Comparison of ENCODE assay signal across 9 cellular contexts in the genomic region with DNA sequence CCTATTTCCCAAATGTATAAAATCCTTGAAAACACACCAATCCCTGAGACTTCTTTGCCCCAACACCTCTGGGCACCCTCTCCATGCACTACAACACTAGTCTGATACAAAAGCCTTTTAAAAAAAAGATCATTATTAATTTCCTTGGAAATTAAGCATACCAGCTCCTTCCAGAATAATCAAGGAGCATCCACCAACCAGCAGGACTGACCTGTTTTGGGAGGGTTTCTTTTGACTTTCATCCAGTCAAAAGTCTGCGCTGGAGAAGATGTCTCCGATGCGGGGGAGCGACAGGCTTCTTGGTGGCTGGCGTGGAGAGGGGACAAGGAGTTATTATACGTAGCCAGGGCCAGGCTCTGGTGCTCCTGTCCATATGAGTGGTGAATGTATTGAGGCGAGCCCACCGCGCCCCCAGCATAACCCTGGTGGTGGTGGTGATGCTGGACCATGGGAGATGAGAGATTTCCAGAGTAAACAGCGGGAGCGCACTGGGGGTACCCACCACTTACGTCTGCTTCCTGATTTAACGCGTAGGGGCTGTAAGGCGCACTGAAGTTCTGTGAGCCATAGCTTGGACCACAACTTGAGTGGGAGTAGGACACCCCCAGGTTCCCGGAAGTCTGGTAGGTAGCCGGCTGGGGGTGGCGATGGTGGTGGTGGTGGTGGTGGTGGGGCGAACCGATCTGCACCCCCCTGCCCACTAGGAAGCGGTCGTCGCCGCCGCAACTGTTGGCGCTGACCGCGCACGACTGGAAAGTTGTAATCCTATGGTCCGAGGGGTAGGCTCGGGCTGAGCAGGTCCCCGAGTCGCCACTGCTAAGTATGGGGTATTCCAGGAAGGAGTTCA. TPM values are rescaled to one million over a fixed set of nuclear protein-coding genes. Genes with fewer than 3 reads are reported as not detected.
A peak's percentile ranks its signal among the peaks of the same experiment; 100 is the strongest.
DNase-seq lines count a peak whose midpoint lies in the region; TF ChIP-seq lines count a peak whose summit lies in the region.
"Had no signal": no experiment of that assay in that cellular context is flagged by ENCODE, and none has a peak within 500 bp of the region (broad histone marks: within the 10 kb centered on the region; RNA-seq: fewer than 3 reads in every experiment).

No MANE protein-coding gene starts in this region.

- H3K4me2 ChIP-seq in OCI-LY3 (ENCODE audit: low read length) (peak overlapping the region; percentile 98), PC-9 (no peak overlapping the region)

- TF ChIP-seq POLR2A in prostate gland (IDR thresholded peaks at IDR 0.05), result no peak

- H3K9me3 ChIP-seq in OCI-LY3 (ENCODE audit: insufficient read depth, low read length) (no peaks in the 10 kb centered on the region), prostate gland (no peaks in the 10 kb centered on the region), PC-9 (ENCODE audit: insufficient read depth, low read depth) (no peaks in the 10 kb centered on the region)

- POLR2A ChIA-PET in PC-9 (lab: Charles Lee; ENCODE audit: unreplicated experiment), result no interaction called here

- TF ChIP-seq CTCF in OCI-LY3 (IDR thresholded peaks at IDR 0.05; ENCODE audit: low read depth, low read length) (no peak), epithelial cell of esophagus (IDR thresholded peaks at IDR 0.05; ENCODE audit: insufficient read depth, low read depth, low read length, missing control alignments) (no peak), prostate gland (IDR thresholded peaks at IDR 0.05) (no peak), PC-9 (conservative IDR thresholded peaks at IDR 0.05) (no peak)

- no peaks in the 10 kb centered on the region for H3K27me3 ChIP-seq in OCI-LY3 (ENCODE audit: low read depth, low read length)
- H3K27me3 ChIP-seq in prostate gland (replicated peaks; ENCODE audit: insufficient read depth), result no peaks in the 10 kb centered on the region
- no peaks in the 10 kb centered on the region for H3K27me3 ChIP-seq in PC-9 (ENCODE audit: insufficient read depth, low read depth)

- H3F3A ChIP-seq in PC-9 (ENCODE audit: insufficient read depth, low read depth), result peaks cover 33% of the 10 kb centered on the region

- BruUV-seq in PC-9 (replicated peaks; lab: Mats Ljungman, UMichigan), result no TSS peak

- peaks cover 19% of the 10 kb centered on the region for H3K79me2 ChIP-seq in OCI-LY3 (ENCODE audit: low read length)
- no peaks in the 10 kb centered on the region for H3K79me2 ChIP-seq in PC-9 (ENCODE audit: low read depth)

- H2AFZ ChIP-seq in OCI-LY3 (ENCODE audit: low read depth, low read length), result peak overlapping the region; percentile 92
- no peak overlapping the region for H2AFZ ChIP-seq in PC-9

- 20% methylated on average over 27 of the region's 33 CpGs for WGBS in prostate gland

- H3K9me2 ChIP-seq in PC-9 (ENCODE audit: insufficient read depth), result no peaks in the 10 kb centered on the region

- H3K36me3 ChIP-seq in OCI-LY3 (replicated peaks; ENCODE audit: low read depth, low read length), result no peaks in the 10 kb centered on the region
- H3K36me3 ChIP-seq in prostate gland, result no peaks in the 10 kb centered on the region
- peaks cover 1% of the 10 kb centered on the region; the same call in 1 of the 2 replicates for H3K36me3 ChIP-seq in PC-9 (ENCODE audit: low read depth)

- H4K20me1 ChIP-seq in OCI-LY3 (ENCODE audit: insufficient read depth, low read length) (no peaks in the 10 kb centered on the region), PC-9 (ENCODE audit: insufficient read depth) (no peaks in the 10 kb centered on the region)

- CTCF ChIA-PET in PC-9 (lab: Charles Lee), result no interaction called here

- peaks cover 92% of the 10 kb centered on the region for H3K27me3 Mint-ChIP-seq in activated T-cell treated with anti-CD3 and anti-CD28 coated beads, Interleukin-2, amount 50 U/mL, for 24 hours

- H3K4me1 ChIP-seq in OCI-LY3 (ENCODE audit: low read length) (peaks cover 20% of the 10 kb centered on the region), prostate gland (replicated peaks) (peaks cover 5% of the 10 kb centered on the region), PC-9 (replicated peaks; ENCODE audit: insufficient read depth) (peaks cover 51% of the 10 kb centered on the region)

- DNase-seq in activated T-cell treated with anti-CD3 and anti-CD28 coated beads, Interleukin-2, amount 50 U/mL, for 24 hours, result no peak
- no peak for DNase-seq in activated T-cell treated with anti-CD3 and anti-CD28 coated beads, Interleukin-2, amount 50 U/mL, for 48 hours
- DNase-seq in epithelial cell of esophagus (ENCODE audit: low read depth) (no peak), prostate gland (ENCODE audit: low spot score) (no peak), DMS 273 treated with DMSO at 0.1 percent for 48 hours (lab: John Stamatoyannopoulos, UW) (no peak), PC-9 (no peak), ACHN (no peak)

- H3K27ac ChIP-seq in OCI-LY3 (ENCODE audit: low read length) (peak overlapping the region; percentile 48), prostate gland (no peak overlapping the region), PC-9 (no peak overlapping the region)

- intact Hi-C loops in prostate gland (cut with DNase I) (loop anchor here (10.0 kb wide), 1 partner anchor 230 kb away; a partner anchor contains a TSS), PC-9 (cut with micrococcal nuclease; ENCODE audit: unreplicated experiment) (no loop called here)

- no peaks in the 10 kb centered on the region for H3K36me3 Mint-ChIP-seq in activated T-cell treated with anti-CD3 and anti-CD28 coated beads, Interleukin-2, amount 50 U/mL, for 24 hours (ENCODE audit: low read depth)

- H3K27ac Mint-ChIP-seq in activated T-cell treated with anti-CD3 and anti-CD28 coated beads, Interleukin-2, amount 50 U/mL, for 24 hours, result no peak overlapping the region

- H3K4me1 Mint-ChIP-seq in activated T-cell treated with anti-CD3 and anti-CD28 coated beads, Interleukin-2, amount 50 U/mL, for 24 hours (ENCODE audit: low read depth), result peaks cover 31% of the 10 kb centered on the region

- H3K9ac ChIP-seq in OCI-LY3 (ENCODE audit: low read length), result peak overlapping the region; percentile 86

- peak overlapping the region; percentile 73 for H3K4me3 Mint-ChIP-seq in activated T-cell treated with anti-CD3 and anti-CD28 coated beads, Interleukin-2, amount 50 U/mL, for 24 hours

- H3K4me3 ChIP-seq in OCI-LY3 (ENCODE audit: low read length), result peak overlapping the region; percentile 99
- H3K4me3 ChIP-seq in epithelial cell of esophagus (ENCODE audit: low read length), result peak overlapping the region; percentile 81
- H3K4me3 ChIP-seq in prostate gland, result peak overlapping the region; percentile 62
- H3K4me3 ChIP-seq in PC-9, result no peak overlapping the region

- in situ Hi-C loops in ACHN (cut with HindIII; ENCODE audit: low pct_ligation_motif_present, low pct_unique_long_range_greater_than_20kb, low sequenced_read_pairs), result no loop called here

- H3K9me3 Mint-ChIP-seq in activated T-cell treated with anti-CD3 and anti-CD28 coated beads, Interleukin-2, amount 50 U/mL, for 24 hours, result no peaks in the 10 kb centered on the region

RNA-seq across cellular contexts. Expression of a gene that starts 0.5 kb away (rescaled TPM):
- total RNA-seq in prostate gland (1 to 10 TPM in 1 of 2 donors, not detected in 1; 2.1 TPM), PC-9 (2021) (2.0 and 2.2 TPM in 2 replicates)
- total RNA-seq: temporal lobe had no signal

RNA-seq across cellular contexts. Expression of a gene that starts 7.2 kb away (rescaled TPM):
- 1 to 10 TPM in 1 of 2 donors, not detected in 1; 1.4 TPM for total RNA-seq in prostate gland
- 6.1 and 6.5 TPM in 2 replicates for total RNA-seq in PC-9 (2021)
- total RNA-seq: temporal lobe had no signal

RNA-seq across cellular contexts. Expression of a gene that starts 35.3 kb away (rescaled TPM):
- total RNA-seq in prostate gland, result 1 to 10 TPM; 1.4 to 1.8 TPM
- not detected in 2 replicates for total RNA-seq in PC-9 (2021)
- total RNA-seq: temporal lobe had no signal

RNA-seq across cellular contexts. Expression of a gene that starts 48.2 kb away (rescaled TPM):
- total RNA-seq in prostate gland (10 to 100 TPM in 1 of 2 donors, 1 to 10 TPM in 1; 3.7 to 12.9 TPM), PC-9 (2021) (0.63 and 1.0 TPM in 2 replicates)
- total RNA-seq: temporal lobe had no signal

RNA-seq across cellular contexts. Expression of a gene that starts 52.3 kb away (rescaled TPM):
- total RNA-seq in prostate gland (1 to 10 TPM; 6.9 to 7.5 TPM), PC-9 (2021) (0.65 and 1.2 TPM in 2 replicates)
- total RNA-seq: temporal lobe had no signal
